In the genomic region with DNA sequence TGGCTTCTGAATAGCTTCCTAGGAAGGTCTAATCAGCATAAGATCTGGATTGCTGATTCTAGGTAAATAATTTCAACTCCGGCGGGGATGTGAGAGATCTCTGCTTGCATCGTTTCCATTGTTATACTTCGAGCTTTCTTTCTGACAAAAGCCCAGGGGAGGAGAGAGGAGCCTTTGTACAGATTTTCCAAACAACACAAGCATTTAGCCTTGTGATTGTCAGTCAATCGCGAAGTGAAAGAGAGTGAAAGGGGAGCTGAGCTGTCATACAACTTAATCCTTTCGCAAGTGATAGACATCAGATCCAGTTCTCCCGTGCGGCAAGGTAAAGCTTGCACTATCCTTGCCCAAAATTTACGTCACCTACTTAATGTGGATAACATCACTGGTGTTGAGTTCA, we compare ENCODE assay signal across 27 cellular contexts.
"Had no signal": no experiment of that assay in that cellular context is flagged by ENCODE, and none has a peak within 500 bp of the region (broad histone marks: within the 10 kb centered on the region; RNA-seq: fewer than 3 reads in every experiment).

No MANE protein-coding gene starts in this region.

- H3K4me3 ChIP-seq: lower lobe of right lung, ovary, right lobe of liver, skin epidermis, stomach, thoracic aorta, upper lobe of left lung had no signal

- H3K9me2 ChIP-seq: SK-N-SH had no signal

- H3K27ac ChIP-seq: lower lobe of right lung, ovary, right lobe of liver, skin epidermis, stomach, thoracic aorta, upper lobe of left lung, VCaP had no signal

- H3K27me3 ChIP-seq: ovary, right lobe of liver, stomach, upper lobe of left lung had no signal

- H3K4me2 ChIP-seq: SK-N-SH had no signal

- H3K9me3 Mint-ChIP-seq: activated naive CD4-positive, alpha-beta T cell treated with anti-CD3 and anti-CD28 coated beads, Interleukin-2, amount 50 U/mL, for 24 hours; dendritic cell treated with granulocyte-macrophage colony-stimulating factor and Interleukin-4, amounts not matched to agents 40 ng/mL and 50 ng/mL, for 4 days had no signal

- H3K9me3 ChIP-seq: lower lobe of right lung, ovary, right lobe of liver, SK-N-SH, stomach, thoracic aorta, upper lobe of left lung had no signal

- H3K4me1 ChIP-seq: right lobe of liver had no signal

- DNase-seq: activated CD4-positive, alpha-beta T cell treated with anti-CD3 and anti-CD28 coated beads, Interleukin-2, amount 10 ng/mL, durations not matched to agents 7 days and 5 days; activated CD4-positive, CD25-positive, alpha-beta regulatory T cell treated with anti-CD3 and anti-CD28 coated beads, Interleukin-2, amount 50 U/mL, for 72 hours; activated CD8-positive, alpha-beta memory T cell treated with anti-CD3 and anti-CD28 coated beads, Interleukin-2, amount 10 ng/mL, durations not matched to agents 7 days and 5 days; activated CD8-positive, alpha-beta T cell treated with anti-CD3 and anti-CD28 coated beads for 36 hours; activated gamma-delta T cell treated with Interleukin-2 at 50 U/mL for 16 hours; activated T-cell treated with anti-CD3 and anti-CD28 coated beads for 4 hours; aorta; effector memory CD4-positive, alpha-beta T cell; foreskin melanocyte; islet precursor cell; left colon; lower lobe of right lung; naive thymus-derived CD4-positive, alpha-beta T cell; ovary; right lobe of liver; SK-N-SH; stimulated activated CD4-positive, alpha-beta T cell treated with anti-CD3 and anti-CD28 coated beads, Interleukin-2, amount 100 ng/mL, for 24 hours; stomach; T-helper 2 cell; upper lobe of left lung had no signal

- H3K27ac Mint-ChIP-seq: activated CD4-positive, alpha-beta T cell treated with anti-CD3 and anti-CD28 coated beads, Interleukin-2, amount 10 ng/mL, durations not matched to agents 7 days and 5 days; activated CD8-positive, alpha-beta memory T cell treated with anti-CD3 and anti-CD28 coated beads, Interleukin-2, amount 10 ng/mL, durations not matched to agents 7 days and 5 days; activated CD8-positive, alpha-beta T cell treated with anti-CD3 and anti-CD28 coated beads for 36 hours; activated naive CD4-positive, alpha-beta T cell treated with anti-CD3 and anti-CD28 coated beads, Interleukin-2, amount 50 U/mL, for 24 hours; brain; dendritic cell treated with granulocyte-macrophage colony-stimulating factor and Interleukin-4, amounts not matched to agents 40 ng/mL and 50 ng/mL, for 4 days; naive thymus-derived CD4-positive, alpha-beta T cell; stimulated activated memory B cell treated with anti-CD40 and anti-IgM and Interleukin-4, amounts not matched to agents 10 μg/mL and 1 μg/mL and 100 μg/mL, for 72 hours had no signal

- H3K4me3 Mint-ChIP-seq: activated CD4-positive, alpha-beta T cell treated with anti-CD3 and anti-CD28 coated beads, Interleukin-2, amount 10 ng/mL, durations not matched to agents 7 days and 5 days; activated CD8-positive, alpha-beta memory T cell treated with anti-CD3 and anti-CD28 coated beads, Interleukin-2, amount 10 ng/mL, durations not matched to agents 7 days and 5 days; activated CD8-positive, alpha-beta T cell treated with anti-CD3 and anti-CD28 coated beads for 36 hours; activated naive CD4-positive, alpha-beta T cell treated with anti-CD3 and anti-CD28 coated beads, Interleukin-2, amount 50 U/mL, for 24 hours; brain; dendritic cell treated with granulocyte-macrophage colony-stimulating factor and Interleukin-4, amounts not matched to agents 40 ng/mL and 50 ng/mL, for 4 days; naive thymus-derived CD4-positive, alpha-beta T cell; stimulated activated memory B cell treated with anti-CD40 and anti-IgM and Interleukin-4, amounts not matched to agents 10 μg/mL and 1 μg/mL and 100 μg/mL, for 72 hours had no signal

- H3K36me3 ChIP-seq: ovary, right lobe of liver, thoracic aorta had no signal

- H3K27me3 Mint-ChIP-seq: activated CD4-positive, alpha-beta T cell treated with anti-CD3 and anti-CD28 coated beads, Interleukin-2, amount 10 ng/mL, durations not matched to agents 7 days and 5 days; activated CD8-positive, alpha-beta memory T cell treated with anti-CD3 and anti-CD28 coated beads, Interleukin-2, amount 10 ng/mL, durations not matched to agents 7 days and 5 days; activated CD8-positive, alpha-beta T cell treated with anti-CD3 and anti-CD28 coated beads for 36 hours; activated naive CD4-positive, alpha-beta T cell treated with anti-CD3 and anti-CD28 coated beads, Interleukin-2, amount 50 U/mL, for 24 hours; brain; dendritic cell treated with granulocyte-macrophage colony-stimulating factor and Interleukin-4, amounts not matched to agents 40 ng/mL and 50 ng/mL, for 4 days; naive thymus-derived CD4-positive, alpha-beta T cell; stimulated activated memory B cell treated with anti-CD40 and anti-IgM and Interleukin-4, amounts not matched to agents 10 μg/mL and 1 μg/mL and 100 μg/mL, for 72 hours had no signal

- H3K4me1 Mint-ChIP-seq: activated naive CD4-positive, alpha-beta T cell treated with anti-CD3 and anti-CD28 coated beads, Interleukin-2, amount 50 U/mL, for 24 hours; brain had no signal

- H3K9ac ChIP-seq: SK-N-SH had no signal
